ENCODE assay signal across 23 cellular contexts in the genomic region with DNA sequence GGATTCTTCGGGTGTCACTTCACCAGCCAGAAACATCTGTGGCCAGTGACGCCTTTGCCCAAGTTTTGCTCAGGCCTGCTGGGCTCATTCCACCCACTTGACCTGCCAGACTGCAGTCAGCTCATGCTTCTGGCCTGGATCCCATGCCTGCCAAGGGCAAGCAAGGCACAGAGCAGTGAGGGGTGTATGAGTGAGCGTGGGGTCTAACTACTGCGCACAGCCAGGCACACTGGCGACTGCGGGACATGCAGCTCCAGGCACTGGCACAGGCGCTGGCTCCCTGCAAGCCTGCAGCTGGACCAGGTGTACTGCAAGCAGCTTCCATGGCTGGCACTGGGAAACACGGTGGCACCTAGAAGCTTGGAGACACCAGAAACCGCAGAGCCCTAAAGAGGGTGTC.
"Had no signal": no experiment of that assay in that cellular context is flagged by ENCODE, and none has a peak within 500 bp of the region (broad histone marks: within the 10 kb centered on the region; RNA-seq: fewer than 3 reads in every experiment).

No MANE protein-coding gene starts in this region.

- DNase-seq: activated CD4-positive, alpha-beta T cell treated with anti-CD3 and anti-CD28 coated beads, Interleukin-2, amount 50 U/mL, for 4 hours; activated CD8-positive, alpha-beta memory T cell treated with anti-CD3 and anti-CD28 coated beads, Interleukin-2, amount 50 U/mL, for 48 hours; activated naive CD4-positive, alpha-beta T cell treated with Interleukin-2 at 50 U/mL for 16 hours; activated naive CD8-positive, alpha-beta T cell treated with anti-CD3 and anti-CD28 coated beads, Interleukin-2, amount 10 ng/mL, durations not matched to agents 7 days and 5 days; activated T-cell treated with anti-CD3 and anti-CD28 coated beads, Interleukin-2, amount 50 U/mL, for 4 hours; amygdala; effector CD8-positive, alpha-beta T cell; erythroblast; foreskin fibroblast; immature natural killer cell; kidney glomerular epithelial cell; mesenchymal stem cell; nucleus accumbens; small intestine; stimulated activated CD4-positive, alpha-beta T cell treated with anti-CD3 and anti-CD28 coated beads, Interleukin-15, amount 100 ng/mL, for 24 hours; stimulated activated naive CD4-positive, alpha-beta T cell; T-helper 1 cell had no signal

- H3K27ac Mint-ChIP-seq: activated naive CD8-positive, alpha-beta T cell treated with anti-CD3 and anti-CD28 coated beads, Interleukin-2, amount 10 ng/mL, durations not matched to agents 7 days and 5 days; dendritic cell treated with granulocyte-macrophage colony-stimulating factor and Interleukin-4, amounts not matched to agents 40 ng/mL and 50 ng/mL, for 4 days; immature natural killer cell had no signal

- H3K27ac ChIP-seq: hepatocyte, parathyroid adenoma, thoracic aorta had no signal

- ATAC-seq: mucosa of descending colon, sciatic nerve had no signal

- H3K36me3 ChIP-seq: thoracic aorta had no signal

- H3K9me3 Mint-ChIP-seq: activated naive CD8-positive, alpha-beta T cell treated with anti-CD3 and anti-CD28 coated beads, Interleukin-2, amount 10 ng/mL, durations not matched to agents 7 days and 5 days; activated T-cell treated with anti-CD3 and anti-CD28 coated beads, Interleukin-2, amount 50 U/mL, for 4 hours; dendritic cell treated with granulocyte-macrophage colony-stimulating factor and Interleukin-4, amounts not matched to agents 40 ng/mL and 50 ng/mL, for 4 days had no signal

- H3K4me3 Mint-ChIP-seq: activated naive CD8-positive, alpha-beta T cell treated with anti-CD3 and anti-CD28 coated beads, Interleukin-2, amount 10 ng/mL, durations not matched to agents 7 days and 5 days; activated T-cell treated with anti-CD3 and anti-CD28 coated beads, Interleukin-2, amount 50 U/mL, for 4 hours; dendritic cell treated with granulocyte-macrophage colony-stimulating factor and Interleukin-4, amounts not matched to agents 40 ng/mL and 50 ng/mL, for 4 days; immature natural killer cell had no signal

- H3K27me3 ChIP-seq: hepatocyte had no signal

- H3K4me1 Mint-ChIP-seq: activated naive CD8-positive, alpha-beta T cell treated with anti-CD3 and anti-CD28 coated beads, Interleukin-2, amount 10 ng/mL, durations not matched to agents 7 days and 5 days; immature natural killer cell had no signal

- H3K4me1 ChIP-seq: parathyroid adenoma had no signal

- H3K27me3 Mint-ChIP-seq: activated naive CD8-positive, alpha-beta T cell treated with anti-CD3 and anti-CD28 coated beads, Interleukin-2, amount 10 ng/mL, durations not matched to agents 7 days and 5 days; dendritic cell treated with granulocyte-macrophage colony-stimulating factor and Interleukin-4, amounts not matched to agents 40 ng/mL and 50 ng/mL, for 4 days had no signal

- H3K9me3 ChIP-seq: mucosa of descending colon, thoracic aorta had no signal

- H3K36me3 Mint-ChIP-seq: activated naive CD8-positive, alpha-beta T cell treated with anti-CD3 and anti-CD28 coated beads, Interleukin-2, amount 10 ng/mL, durations not matched to agents 7 days and 5 days; immature natural killer cell had no signal

- H3K4me3 ChIP-seq: hepatocyte, mucosa of descending colon, thoracic aorta had no signal
